ENCODE assay signal across 9 cellular contexts in genomic region chr6:96925290-96925687, GRCh38. TPM values are rescaled to one million over a fixed set of nuclear protein-coding genes. Genes with fewer than 3 reads are reported as not detected.
DNase-seq lines count a peak whose midpoint lies in the region; ATAC-seq and TF ChIP-seq lines count a peak whose summit lies in the region.
"Had no signal": no experiment of that assay in that cellular context is flagged by ENCODE, and none has a peak within 500 bp of the region (broad histone marks: within the 10 kb centered on the region; RNA-seq: fewer than 3 reads in every experiment).

No MANE protein-coding gene starts in this region.

- H3K36me3 ChIP-seq in HCT116 (ENCODE audit: control insufficient read depth in 1 of 2, insufficient read depth in 2 of 2, low read length in 2 of 2) (no peaks in the 10 kb centered on the region), gastrocnemius medialis (no peaks in the 10 kb centered on the region)

- H3K4me1 ChIP-seq in HCT116 (ENCODE audit: control insufficient read depth in 1 of 2, insufficient read depth in 2 of 2, low read length in 2 of 2) (peaks cover 5 to 15% of the 10 kb centered on the region in 2 experiments; a peak in 3 of 4 replicates), gastrocnemius medialis (no peaks in the 10 kb centered on the region)

- TF ChIP-seq RAD21 in HCT116 (IDR thresholded peaks at IDR 0.05; ENCODE audit: low read depth) = no peak

- H3K27me3 ChIP-seq in HCT116 (ENCODE audit: insufficient read depth, low read length) = no peaks in the 10 kb centered on the region
- no peaks in the 10 kb centered on the region for H3K27me3 ChIP-seq in gastrocnemius medialis

- no peaks in the 10 kb centered on the region for H3K79me2 ChIP-seq in HCT116 (ENCODE audit: insufficient read depth, low read length)

- H4K20me1 ChIP-seq in HCT116 (ENCODE audit: insufficient read depth) = no peaks in the 10 kb centered on the region

- in situ Hi-C loops in gastrocnemius medialis (cut with MboI; ENCODE audit: low sequenced_read_pairs in 4 of 4) = no loop called here

- peaks cover 5% of the 10 kb centered on the region for H3K27me3 Mint-ChIP-seq in glutamatergic neuron (ENCODE audit: unreplicated experiment)

- no peak for TF ChIP-seq POLR2A in HCT116 (IDR thresholded peaks at IDR 0.05; ENCODE audit: borderline replicate concordance, extremely low read depth, insufficient read depth, insufficient read length)
- no peak for TF ChIP-seq POLR2A in gastrocnemius medialis (IDR thresholded peaks at IDR 0.05)

- intact Hi-C loops in HCT116 (cut with micrococcal nuclease) = no loop called here
- intact Hi-C loops in gastrocnemius medialis (cut with DNase I; ENCODE audit: low total_unique reads) = no loop called here

- CTCF ChIA-PET in HCT116 (lab: Charles Lee) = no interaction called here

- H3K27ac ChIP-seq in HCT116 (ENCODE audit: low read depth, low read length) (no peak overlapping the region), VCaP (peak overlapping the region; percentile 69; the same call in 1 of the 2 replicates), gastrocnemius medialis (peak overlapping the region in 3 of 4 donors; percentile 71 to 81 (median 78))

- peak overlapping the region; percentile 49 for H3K27ac Mint-ChIP-seq in glutamatergic neuron (ENCODE audit: unreplicated experiment)

- peak overlapping the region; percentile 96 for H3K4me3 Mint-ChIP-seq in glutamatergic neuron (ENCODE audit: unreplicated experiment)

- peak overlapping the region; percentile 70 for H2AFZ ChIP-seq in HCT116 (ENCODE audit: low read depth, low read length, poor library complexity, severe bottlenecking)

- H3K9me2 ChIP-seq in HCT116 (ENCODE audit: insufficient read depth) = no peaks in the 10 kb centered on the region

- RAD21 ChIA-PET in HCT116 (lab: Charles Lee; ENCODE audit: low non-redundant PET in 1 of 2, low total read pairs in 2 of 2, uncharacterized antibody in 2 of 2, unreplicated experiment in 2 of 2) = interaction anchor here in 1 of 2 experiments (0.6 kb wide), 1 partner anchor 14 kb away, joined by 7 read pairs; no protein-coding TSS in a partner anchor

- no peaks in the 10 kb centered on the region for H3K9me3 ChIP-seq in HCT116 (ENCODE audit: control insufficient read depth in 1 of 2, insufficient read depth in 1 of 2, low read depth in 1 of 2, low read length in 2 of 2)
- no peaks in the 10 kb centered on the region for H3K9me3 ChIP-seq in gastrocnemius medialis

- POLR2A ChIA-PET in HCT116 (lab: Charles Lee) = interaction anchor here (0.6 kb wide), 1 partner anchor 42 kb away, joined by 4 read pairs; no protein-coding TSS in a partner anchor

- no peaks in the 10 kb centered on the region for H3K36me3 Mint-ChIP-seq in glutamatergic neuron (ENCODE audit: unreplicated experiment)

- peaks cover 7% of the 10 kb centered on the region for H3K9me3 Mint-ChIP-seq in glutamatergic neuron (ENCODE audit: unreplicated experiment)

- H3K9ac ChIP-seq in HCT116 (ENCODE audit: low read length) = peak overlapping the region; percentile 51

- TF ChIP-seq CTCF in HCT116 (IDR thresholded peaks at IDR 0.05 in 2 of 3, conservative IDR thresholded peaks at IDR 0.05 in 1 of 3; ENCODE audit: borderline replicate concordance in 1 of 3, insufficient read depth in 1 of 3, low read depth in 2 of 3, low read length in 2 of 3) (no peak), VCaP (conservative IDR thresholded peaks at IDR 0.05) (no peak), glutamatergic neuron (IDR thresholded peaks at IDR 0.05; ENCODE audit: partially characterized antibody, unreplicated experiment) (no peak), gastrocnemius medialis (IDR thresholded peaks at IDR 0.05 in 4 of 5, conservative IDR thresholded peaks at IDR 0.05 in 1 of 5) (no peak)

- ATAC-seq in HCT116 (no peak), gastrocnemius medialis (no peak), GM21717 (IDR thresholded peaks at IDR 0.05; ENCODE audit: unreplicated experiment) (no peak)

- no TSS peak for BruUV-seq in HCT116 (replicated peaks; lab: Mats Ljungman, UMichigan)

- DNase-seq in HCT116 (ENCODE audit: low read depth, low spot score) (no peak), glutamatergic neuron (no peak), gastrocnemius medialis (no peak), Ammon's horn (ENCODE audit: low spot score) (no peak), NCI-H446 (lab: John Stamatoyannopoulos, UW) (no peak)
- DNase-seq in activated CD8-positive, alpha-beta memory T cell treated with anti-CD3 and anti-CD28 coated beads for 24 hours = no peak
- DNase-seq: activated CD4-positive, alpha-beta T cell treated with anti-CD3 and anti-CD28 coated beads for 4 hours had no signal

- no peaks in the 10 kb centered on the region for H3K4me1 Mint-ChIP-seq in glutamatergic neuron (ENCODE audit: low read depth, unreplicated experiment)

- peak overlapping the region; percentile 65 to 76 for H3K4me3 ChIP-seq in HCT116 (replicated peaks in 1 of 2; ENCODE audit: low read depth in 1 of 2, low read length in 2 of 2)
- peak overlapping the region; percentile 55 to 79 (median 70) for H3K4me3 ChIP-seq in gastrocnemius medialis

- H3K4me2 ChIP-seq in HCT116 (ENCODE audit: low read length) = peak overlapping the region; percentile 98

TF ChIP-seq in HCT116, 20 proteins besides CTCF, POLR2A, EP300 and RAD21:
- TF ChIP-seq EZH2phosphoT487 (IDR thresholded peaks at IDR 0.05; ENCODE audit: borderline replicate concordance) = no peak
- no peak for TF ChIP-seq JUND (IDR thresholded peaks at IDR 0.05)
- no peak for TF ChIP-seq ATF3 (IDR thresholded peaks at IDR 0.05)
- no peak for TF ChIP-seq EGR1 (IDR thresholded peaks at IDR 0.05; ENCODE audit: low read depth)
- no peak for TF ChIP-seq ZBTB33 (IDR thresholded peaks at IDR 0.05; ENCODE audit: extremely low read depth, insufficient replicate concordance, low read length)
- TF ChIP-seq EZH2 (IDR thresholded peaks at IDR 0.05) = no peak

RNA-seq across cellular contexts. Expression of gene KLHL32, which starts 0.8 kb away (rescaled TPM):
- 0.81 TPM for total RNA-seq in HCT116 (2021; ENCODE audit: unreplicated experiment)
- 0.57 and 1.1 TPM in 2 replicates for polyA plus RNA-seq in HCT116 (2012)
- 1.6 TPM for total RNA-seq in glutamatergic neuron (ENCODE audit: unreplicated experiment)
- total RNA-seq in gastrocnemius medialis = 1 to 10 TPM in 2 of 4 donors, not detected in 2; 1.8 to 2.2 TPM

RNA-seq across cellular contexts. Expression of gene NDUFAF4, which starts 27.6 kb away (rescaled TPM):
- total RNA-seq in HCT116 (2021; ENCODE audit: unreplicated experiment) (62.4 TPM), glutamatergic neuron (ENCODE audit: unreplicated experiment) (45.3 TPM), gastrocnemius medialis (10 to 100 TPM; 31.3 to 63.9 (median 45.8) TPM)
- polyA plus RNA-seq in HCT116 (2012) = 15.8 TPM in 2 replicates
